ENCODE assay signal across 15 cellular contexts in the genomic region with DNA sequence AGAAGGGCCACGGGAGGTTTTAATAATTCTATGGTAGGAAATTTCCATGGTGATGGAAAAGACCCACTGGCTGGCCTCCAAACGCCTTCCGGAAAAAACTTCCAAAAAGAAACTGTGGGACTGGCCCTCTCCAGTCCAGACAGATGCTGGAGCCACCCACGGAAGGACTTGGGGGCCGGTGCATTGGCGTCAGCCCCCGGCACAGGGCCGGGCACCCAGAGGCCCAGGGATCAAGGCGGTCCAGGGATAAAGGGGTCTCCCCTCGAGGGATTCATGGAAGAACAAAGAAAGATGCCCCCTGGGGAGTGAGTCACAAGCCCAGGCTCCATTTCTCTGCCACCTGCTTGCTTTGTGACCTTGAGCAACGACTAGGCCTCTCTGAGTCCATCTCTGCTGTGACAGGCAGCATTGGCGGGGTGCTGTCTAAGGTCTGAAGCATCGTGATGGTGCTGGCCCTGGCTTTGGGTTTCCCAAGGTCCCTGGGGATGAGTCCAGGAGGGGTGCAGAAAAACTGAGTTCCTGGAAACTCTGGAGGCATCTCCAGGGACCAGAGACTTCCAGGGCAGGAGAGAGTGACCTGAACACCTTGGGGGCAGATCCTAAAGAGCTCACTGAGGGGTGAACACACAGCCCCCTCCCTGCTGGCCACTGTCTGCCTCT. TPM values are rescaled to one million over a fixed set of nuclear protein-coding genes. Genes with fewer than 3 reads are reported as not detected.
DNase-seq lines count a peak whose midpoint lies in the region; ATAC-seq, FAIRE-seq and TF ChIP-seq lines count a peak whose summit lies in the region.
"Had no signal": no experiment of that assay in that cellular context is flagged by ENCODE, and none has a peak within 500 bp of the region (broad histone marks: within the 10 kb centered on the region; RNA-seq: fewer than 3 reads in every experiment).

No MANE protein-coding gene starts in this region.

- no peak overlapping the region for H3K4me2 ChIP-seq in HepG2 (ENCODE audit: low read depth, low read length)

- BruUV-seq in HepG2 (replicated peaks; lab: Mats Ljungman, UMichigan) = no TSS peak

- TF ChIP-seq EP300 in HepG2 (IDR thresholded peaks at IDR 0.05; ENCODE audit: low read depth in 2 of 2, low read length in 2 of 2) (no peak), HepG2 (CRISPR knock-in tag; IDR thresholded peaks at IDR 0.05; ENCODE audit: borderline replicate concordance) (no peak)

- peaks cover 13% of the 10 kb centered on the region for H3K36me3 Mint-ChIP-seq in brain
- no peaks in the 10 kb centered on the region for H3K36me3 Mint-ChIP-seq in neural crest cell (ENCODE audit: low read depth)
- H3K36me3 Mint-ChIP-seq: CD8-positive, alpha-beta T cell had no signal

- H3K9me3 ChIP-seq in HepG2 (ENCODE audit: low read length) (no peaks in the 10 kb centered on the region), right lobe of liver (no peaks in the 10 kb centered on the region)

- no peaks in the 10 kb centered on the region for H4K20me1 ChIP-seq in HepG2 (ENCODE audit: insufficient read depth, low read length)

- 25% methylated on average over 8 of the region's 13 CpGs for WGBS in HepG2 (ENCODE audit: low lambda C conversion rate)
- WGBS in right lobe of liver (ENCODE audit: insufficient coverage, low coverage, low lambda C conversion rate, missing lambda C conversion rate) = 20% methylated on average over 1 of the region's 13 CpGs

- peaks cover 0 to 16% (median 10%) of the 10 kb centered on the region in 5 experiments for H3K9me3 Mint-ChIP-seq in brain
- peaks cover 3% of the 10 kb centered on the region for H3K9me3 Mint-ChIP-seq in neural crest cell

- H3K4me1 Mint-ChIP-seq in brain (peaks cover 5% of the 10 kb centered on the region), neural crest cell (no peaks in the 10 kb centered on the region)
- H3K4me1 Mint-ChIP-seq: H9 had no signal

- no peak overlapping the region for H3K4me3 ChIP-seq in HepG2 (replicated peaks in 1 of 3; ENCODE audit: insufficient read depth in 1 of 3, low read depth in 2 of 3, low read length in 3 of 3)
- H3K4me3 ChIP-seq in right lobe of liver = no peak overlapping the region

- no peak for FAIRE-seq in HepG2 (lab: Jason Lieb, UNC)

- H3K27ac Mint-ChIP-seq in brain (peak overlapping the region in 4 of 5 experiments; percentile 57 to 86 (median 69)), neural crest cell (ENCODE audit: unreplicated experiment) (peak overlapping the region; percentile 12)
- H3K27ac Mint-ChIP-seq: CD8-positive, alpha-beta T cell had no signal

- TF ChIP-seq CTCF in HepG2 (CRISPR knock-in tag; IDR thresholded peaks at IDR 0.05) (no peak), right lobe of liver (IDR thresholded peaks at IDR 0.05) (no peak), brain (conservative IDR thresholded peaks at IDR 0.05) (no peak), neural crest cell (conservative IDR thresholded peaks at IDR 0.05) (no peak)

- H3K79me2 ChIP-seq in HepG2 (ENCODE audit: insufficient read depth, low read length) = no peaks in the 10 kb centered on the region

- no peak for TF ChIP-seq POLR2A in HepG2 (IDR thresholded peaks at IDR 0.05; ENCODE audit: insufficient read depth in 1 of 2, low read depth in 2 of 2, low read length in 2 of 2)
- TF ChIP-seq POLR2A in right lobe of liver (IDR thresholded peaks at IDR 0.05) = no peak
- TF ChIP-seq POLR2A in erythroblast (IDR thresholded peaks at IDR 0.05; ENCODE audit: low read length) = no peak

- intact Hi-C loops in HepG2 (cut with micrococcal nuclease; ENCODE audit: unreplicated experiment) (no loop called here), right lobe of liver (cut with DNase I) (no loop called here)

- H3K4me3 Mint-ChIP-seq in brain = no peak overlapping the region
- no peak overlapping the region for H3K4me3 Mint-ChIP-seq in neural crest cell
- H3K4me3 Mint-ChIP-seq: CD8-positive, alpha-beta T cell; H9 had no signal

- H2AFZ ChIP-seq in HepG2 (ENCODE audit: low read length) = no peak overlapping the region

- CTCF ChIA-PET in HepG2 (lab: Yijun Ruan, JAX; ENCODE audit: low intra/inter-chr PET ratio, low total read pairs) = no interaction called here

- in situ Hi-C loops in HepG2 (cut with HindIII; ENCODE audit: extremely low pct_ligation_motif_present, low pct_unique_long_range_greater_than_20kb) = no loop called here

- H3K4me1 ChIP-seq in HepG2 (ENCODE audit: insufficient read depth, low read length) (peaks cover 20% of the 10 kb centered on the region), right lobe of liver (peaks cover 0 to 14% (median 5%) of the 10 kb centered on the region in 4 donors)

- DNase-seq in HepG2 (ENCODE audit: low spot score) = no peak
- no peak for DNase-seq in right lobe of liver
- DNase-seq in neural crest cell (ENCODE audit: low read depth, low spot score) = no peak
- no peak for DNase-seq in stimulated activated CD4-positive, alpha-beta T cell treated with anti-CD3 and anti-CD28 coated beads, Interleukin-4, amount 100 ng/mL, for 1 hour
- DNase-seq in erythroblast (lab: John Stamatoyannopoulos, UW) = no peak
- no peak for DNase-seq in central memory CD4-positive, alpha-beta T cell
- DNase-seq: Calu3; CD8-positive, alpha-beta T cell; DMS79 treated with DMSO at 0.1 percent for 48 hours; GF-D8; GOT3; H9 had no signal

- ATAC-seq in HepG2 = peak; percentile 28
- no peak for ATAC-seq in right lobe of liver
- ATAC-seq: CD8-positive, alpha-beta T cell had no signal

- H3K27me3 Mint-ChIP-seq in brain = peaks cover 4% of the 10 kb centered on the region
- peaks cover 8% of the 10 kb centered on the region for H3K27me3 Mint-ChIP-seq in neural crest cell (ENCODE audit: low read depth)

- H3K36me3 ChIP-seq in HepG2 (replicated peaks in 1 of 2; ENCODE audit: control insufficient read depth in 1 of 2, insufficient read depth in 2 of 2, low read length in 2 of 2) (no peaks in the 10 kb centered on the region), right lobe of liver (no peaks in the 10 kb centered on the region)

- H3K9ac ChIP-seq in HepG2 (ENCODE audit: insufficient read depth, low read depth, low read length) = no peak overlapping the region

- no peak for TF ChIP-seq RAD21 in HepG2 (CRISPR knock-in tag; IDR thresholded peaks at IDR 0.05)

- POLR2A ChIA-PET in HepG2 (lab: Yijun Ruan, JAX) = no interaction called here

- H3K27ac ChIP-seq in HepG2 (ENCODE audit: extremely low read length, insufficient read depth, low read length) (no peak overlapping the region), right lobe of liver (no peak overlapping the region)

- H3K27me3 ChIP-seq in HepG2 (ENCODE audit: control insufficient read depth in 1 of 2, insufficient read depth in 2 of 2, low read length in 2 of 2) (no peaks in the 10 kb centered on the region; a peak in 1 of 5 replicates), right lobe of liver (no peaks in the 10 kb centered on the region)

TF ChIP-seq in HepG2, 621 proteins besides CTCF, POLR2A, EP300 and RAD21:
- TF ChIP-seq ZFY (CRISPR knock-in tag; IDR thresholded peaks at IDR 0.05) = no peak
- TF ChIP-seq ZNF768 (CRISPR knock-in tag; IDR thresholded peaks at IDR 0.05) = peak; percentile 93
- TF ChIP-seq, protein P1, sequence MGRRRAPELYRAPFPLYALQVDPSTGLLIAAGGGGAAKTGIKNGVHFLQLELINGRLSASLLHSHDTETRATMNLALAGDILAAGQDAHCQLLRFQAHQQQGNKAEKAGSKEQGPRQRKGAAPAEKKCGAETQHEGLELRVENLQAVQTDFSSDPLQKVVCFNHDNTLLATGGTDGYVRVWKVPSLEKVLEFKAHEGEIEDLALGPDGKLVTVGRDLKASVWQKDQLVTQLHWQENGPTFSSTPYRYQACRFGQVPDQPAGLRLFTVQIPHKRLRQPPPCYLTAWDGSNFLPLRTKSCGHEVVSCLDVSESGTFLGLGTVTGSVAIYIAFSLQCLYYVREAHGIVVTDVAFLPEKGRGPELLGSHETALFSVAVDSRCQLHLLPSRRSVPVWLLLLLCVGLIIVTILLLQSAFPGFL (CRISPR knock-in tag; IDR thresholded peaks at IDR 0.05) = no peak

RNA-seq across cellular contexts. Expression of gene ATP2B2, which starts 21.6 kb away (rescaled TPM):
- 1.1 and 1.5 TPM in 2 replicates for total RNA-seq in HepG2 (2016; rRNA removed; fragmentation: Illumina TruSeq; extraction: Trizol)
- total RNA-seq in HepG2 (2016; cell fraction: cytosol; rRNA removed; fragmentation: Illumina TruSeq; extraction: Trizol; ENCODE audit: low read depth) = 0.30 and 0.35 TPM in 2 replicates
- total RNA-seq in HepG2 (2016; cell fraction: insoluble cytoplasmic fraction; rRNA removed; fragmentation: Illumina TruSeq; extraction: Trizol) = 0.62 and 1.7 TPM in 2 replicates
- total RNA-seq in HepG2 (2016; cell fraction: membrane; rRNA removed; fragmentation: Illumina TruSeq; extraction: Trizol) = 1.3 and 1.6 TPM in 2 replicates
- 2.9 and 3.0 TPM in 2 replicates for total RNA-seq in HepG2 (2016; cell fraction: nucleus; rRNA removed; fragmentation: Illumina TruSeq; extraction: Trizol)
- 2.3 and 4.0 TPM in 2 replicates for polyA plus RNA-seq in HepG2 (2011; rRNA removed)
- 1.5 and 2.5 TPM in 2 replicates for polyA plus RNA-seq in HepG2 (2011; cell fraction: cytosol; rRNA removed)
- 8.9 and 11.7 TPM in 2 replicates for polyA plus RNA-seq in HepG2 (2011; cell fraction: nucleus; rRNA removed)
- polyA plus RNA-seq in HepG2 (2012) = 5.0 and 8.8 TPM in 2 replicates
- 0.29 and 0.54 TPM in 2 replicates for polyA plus RNA-seq in HepG2 (2016; cell fraction: cytosol; fragmentation: Illumina TruSeq; extraction: Trizol; ENCODE audit: low read depth)
- polyA plus RNA-seq in HepG2 (2016; cell fraction: insoluble cytoplasmic fraction; fragmentation: Illumina TruSeq; extraction: Trizol; ENCODE audit: low read depth) = 0.86 and 1.1 TPM in 2 replicates
- 0.66 and 0.84 TPM in 2 replicates for polyA plus RNA-seq in HepG2 (2016; cell fraction: membrane; fragmentation: Illumina TruSeq; extraction: Trizol; ENCODE audit: low read depth)
- 2.6 and 4.2 TPM in 2 replicates for polyA plus RNA-seq in HepG2 (2016; cell fraction: nucleus; fragmentation: Illumina TruSeq; extraction: Trizol; ENCODE audit: insufficient read depth, low read depth)
- polyA minus RNA-seq in HepG2 (2011; rRNA and poly(A)+ RNA removed; ENCODE audit: low replicate concordance) = 5.2 TPM in 1 of 2 replicates, not detected in the other
- polyA minus RNA-seq in HepG2 (2011; cell fraction: cytosol; rRNA and poly(A)+ RNA removed) = 1.8 and 4.1 TPM in 2 replicates
- polyA minus RNA-seq in HepG2 (2011; cell fraction: nucleus; rRNA and poly(A)+ RNA removed) = 9.0 and 11.7 TPM in 2 replicates
- total RNA-seq in right lobe of liver = 10 to 100 TPM; 25.9 to 45.1 (median 35.1) TPM
- polyA plus RNA-seq in brain (ENCODE audit: insufficient read depth, low read depth, low replicate concordance) = 13.9 TPM
- total RNA-seq in neural crest cell = 0.23 and 0.42 TPM in 2 replicates
- total RNA-seq: Calu3; CD8-positive, alpha-beta T cell; HT-29 had no signal
- polyA plus RNA-seq: BJ had no signal

Comparison
In these comparisons a context has a peak if more than half of its experiments do, and no peak if none do; other contexts are left out.
1. RNA of gene ATP2B2, which starts 21.6 kb away (total RNA-seq): 25.9 to 45.1 TPM in right lobe of liver; 0.30 to 3.0 TPM in HepG2 and 0.23 to 0.42 TPM in neural crest cell; every median in the first group is over 4 times any median in the second.